8 cellular contexts compared by ENCODE assay signal in genomic region chr19:38831142-38831605, GRCh38. TPM values are rescaled to one million over a fixed set of nuclear protein-coding genes. Genes with fewer than 3 reads are reported as not detected.
DNase-seq lines count a peak whose midpoint lies in the region; ATAC-seq and TF ChIP-seq lines count a peak whose summit lies in the region.

No MANE protein-coding gene starts in this region.

- no peaks in the 10 kb centered on the region for H3K9me3 ChIP-seq in Panc1 (ENCODE audit: control insufficient read depth, insufficient read depth, low read depth, low read length)
- H3K9me3 ChIP-seq in smooth muscle cell (replicated peaks; ENCODE audit: low read depth), result no peaks in the 10 kb centered on the region

- TSS peak; percentile 85 for BruUV-seq in Panc1 (replicated peaks; lab: Mats Ljungman, UMichigan)

- TF ChIP-seq CTCF in Panc1 (IDR thresholded peaks at IDR 0.05) (no peak), smooth muscle cell (IDR thresholded peaks at IDR 0.05; ENCODE audit: borderline replicate concordance, insufficient read depth, poor library complexity, severe bottlenecking) (no peak)

- H3K4me2 ChIP-seq in smooth muscle cell, result peak overlapping the region; percentile 85

- ATAC-seq in HG03139 (IDR thresholded peaks at IDR 0.05; ENCODE audit: unreplicated experiment) (peak; percentile 33), Panc1 (peak; percentile 59)

- peaks cover 11% of the 10 kb centered on the region for H3K79me2 ChIP-seq in smooth muscle cell (ENCODE audit: low read depth)

- no peaks in the 10 kb centered on the region for H4K20me1 ChIP-seq in smooth muscle cell (ENCODE audit: low read depth)

- H3K27ac ChIP-seq in Panc1 (ENCODE audit: low read length) (peak overlapping the region; percentile 97), caudate nucleus (ENCODE audit: low read depth, low read length) (peak overlapping the region; percentile 89), smooth muscle cell (ENCODE audit: low read depth) (peak overlapping the region; percentile 99)

- intact Hi-C loops in Panc1 (cut with micrococcal nuclease; ENCODE audit: unreplicated experiment), result loop anchor here (5.0 to 10.0 kb wide), 2 partner anchors 99 to 316 kb away; no protein-coding TSS in a partner anchor

- no peaks in the 10 kb centered on the region for H3K27me3 ChIP-seq in Panc1 (ENCODE audit: control insufficient read depth, insufficient read depth, low read length)
- H3K27me3 ChIP-seq in smooth muscle cell (ENCODE audit: low read depth), result no peaks in the 10 kb centered on the region

- POLR2A ChIA-PET in Panc1 (lab: Charles Lee), result interaction anchor here (0.5 to 2.2 kb wide), 9 partner anchors 9 to 476 kb away, joined by 3 to 17 read pairs (median 6); partner anchors contain the start of gene HNRNPL

- H2AFZ ChIP-seq in smooth muscle cell (ENCODE audit: low read depth), result no peak overlapping the region

- DNase-seq in COR-L47 (lab: John Stamatoyannopoulos, UW) (peak; percentile 13), GM19238 (ENCODE audit: insufficient read length, low spot score) (peak; percentile 74), Panc1 (ENCODE audit: low read depth, low spot score) (no peak), caudate nucleus (lab: John Stamatoyannopoulos, UW) (peak in 20 of 61 donors; percentile 11 to 58 (median 32)), islet precursor cell (peak; percentile 99), smooth muscle cell (lab: John Stamatoyannopoulos, UW; ENCODE audit: unreplicated experiment) (peak; percentile 51), NCI-H1092 (lab: John Stamatoyannopoulos, UW) (no peak)

- in situ Hi-C loops in Panc1 (cut with HindIII; ENCODE audit: low pct_unique_long_range_greater_than_20kb, low sequenced_read_pairs), result no loop called here

- H3K36me3 ChIP-seq in Panc1 (ENCODE audit: control insufficient read depth, insufficient read depth, low read length) (peaks cover 15% of the 10 kb centered on the region), smooth muscle cell (ENCODE audit: low read depth) (no peaks in the 10 kb centered on the region)

- H3K4me1 ChIP-seq in Panc1 (ENCODE audit: control insufficient read depth, insufficient read depth, low read length) (peaks cover 55% of the 10 kb centered on the region), smooth muscle cell (ENCODE audit: low read depth) (no peaks in the 10 kb centered on the region)

- peak overlapping the region; percentile 97 for H3K9ac ChIP-seq in smooth muscle cell (ENCODE audit: low read depth)

- H3K4me3 ChIP-seq in Panc1 (ENCODE audit: low read depth in 2 of 2, low read length in 2 of 2), result peak overlapping the region; percentile 51 to 78
- peak overlapping the region; percentile 54 for H3K4me3 ChIP-seq in smooth muscle cell

- WGBS in smooth muscle cell (ENCODE audit: low lambda C conversion rate), result 14% methylated on average over 16 of the region's 16 CpGs

- CTCF ChIA-PET in Panc1 (lab: Charles Lee), result interaction anchor here (0.5 to 1.1 kb wide), 3 partner anchors 26 to 84 kb away, joined by 3 to 4 read pairs (median 3); no protein-coding TSS in a partner anchor

- peaks cover 14% of the 10 kb centered on the region for H3F3A ChIP-seq in smooth muscle cell (ENCODE audit: low read depth)

RNA-seq across cellular contexts. Expression of gene ECH1, which starts 0.4 kb away (rescaled TPM):
- 945 TPM for total RNA-seq in Panc1 (2021; ENCODE audit: unreplicated experiment)
- 2,203 TPM for polyA plus RNA-seq in Panc1 (2012; ENCODE audit: insufficient read length)
- total RNA-seq in smooth muscle cell, result 41.4 and 47.6 TPM in 2 replicates
- 142 and 154 TPM in 2 replicates for polyA plus RNA-seq in smooth muscle cell

RNA-seq across cellular contexts. Expression of gene LGALS4, which starts 18.4 kb away (rescaled TPM):
- 3.9 TPM for total RNA-seq in Panc1 (2021; ENCODE audit: unreplicated experiment)
- polyA plus RNA-seq in Panc1 (2012; ENCODE audit: insufficient read length), result 7.6 TPM
- not detected in 2 replicates for total RNA-seq in smooth muscle cell
- polyA plus RNA-seq in smooth muscle cell, result 1.3 and 2.4 TPM in 2 replicates

RNA-seq across cellular contexts. Expression of gene HNRNPL, which starts 18.6 kb away (rescaled TPM):
- total RNA-seq in Panc1 (2021; ENCODE audit: unreplicated experiment) (749 TPM), smooth muscle cell (170 and 174 TPM in 2 replicates)
- 460 TPM for polyA plus RNA-seq in Panc1 (2012; ENCODE audit: insufficient read length)
- 158 and 173 TPM in 2 replicates for polyA plus RNA-seq in smooth muscle cell

RNA-seq across cellular contexts. Expression of gene LGALS7B, which starts 42.2 kb away (rescaled TPM):
- total RNA-seq in Panc1 (2021; ENCODE audit: unreplicated experiment) (3.6 TPM), smooth muscle cell (3.0 TPM in 1 of 2 replicates, not detected in the other)
- polyA plus RNA-seq in Panc1 (2012; ENCODE audit: insufficient read length), result 8.1 TPM
- 0.56 TPM in 1 of 2 replicates, not detected in the other for polyA plus RNA-seq in smooth muscle cell

RNA-seq across cellular contexts. Expression of gene RINL, which starts 46.9 kb away (rescaled TPM):
- total RNA-seq in Panc1 (2021; ENCODE audit: unreplicated experiment) (1.3 TPM), smooth muscle cell (2.4 and 3.0 TPM in 2 replicates)
- polyA plus RNA-seq in Panc1 (2012; ENCODE audit: insufficient read length), result 1.6 TPM
- 2.0 and 4.8 TPM in 2 replicates for polyA plus RNA-seq in smooth muscle cell

Comparison
In these comparisons a context has a peak if more than half of its experiments do, and no peak if none do; other contexts are left out.
1. DNase-seq: peak in COR-L47 (single experiment), GM19238 (single experiment), islet precursor cell (single experiment) and smooth muscle cell (single experiment); none in Panc1 (single experiment) and NCI-H1092 (single experiment).
2. RNA of gene ECH1, which starts 0.4 kb away (total RNA-seq): 945 TPM in Panc1 (single experiment); 41.4 to 47.6 TPM in smooth muscle cell; every median in the first group is over 10 times any median in the second.
3. Peak in every context shown above with its lines, with median percentiles within 50 percentile points of each other: H3K27ac ChIP-seq.